11 cellular contexts compared by ENCODE assay signal in the genomic region with DNA sequence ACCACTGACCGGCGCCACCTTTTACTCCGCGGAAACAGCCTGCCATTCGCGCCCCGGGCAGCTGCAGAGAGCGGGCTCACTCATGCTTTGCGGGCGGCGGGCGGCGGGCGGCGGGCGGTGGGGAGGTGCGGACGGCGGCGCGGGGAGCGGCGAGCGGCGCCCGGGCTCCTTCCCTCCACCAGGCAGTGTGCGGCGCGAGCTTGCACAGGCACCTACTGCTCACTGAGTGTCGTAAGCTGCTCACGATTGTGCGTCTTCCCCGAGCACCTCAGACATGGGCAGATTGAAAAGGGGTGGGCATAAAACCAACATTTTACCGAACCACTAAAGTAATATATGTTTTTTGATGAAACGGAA. TPM values are rescaled to one million over a fixed set of nuclear protein-coding genes. Genes with fewer than 3 reads are reported as not detected.
DNase-seq lines count a peak whose midpoint lies in the region; ATAC-seq and TF ChIP-seq lines count a peak whose summit lies in the region.
"Had no signal": no experiment of that assay in that cellular context is flagged by ENCODE, and none has a peak within 500 bp of the region (broad histone marks: within the 10 kb centered on the region; RNA-seq: fewer than 3 reads in every experiment).

A gene with protein sequence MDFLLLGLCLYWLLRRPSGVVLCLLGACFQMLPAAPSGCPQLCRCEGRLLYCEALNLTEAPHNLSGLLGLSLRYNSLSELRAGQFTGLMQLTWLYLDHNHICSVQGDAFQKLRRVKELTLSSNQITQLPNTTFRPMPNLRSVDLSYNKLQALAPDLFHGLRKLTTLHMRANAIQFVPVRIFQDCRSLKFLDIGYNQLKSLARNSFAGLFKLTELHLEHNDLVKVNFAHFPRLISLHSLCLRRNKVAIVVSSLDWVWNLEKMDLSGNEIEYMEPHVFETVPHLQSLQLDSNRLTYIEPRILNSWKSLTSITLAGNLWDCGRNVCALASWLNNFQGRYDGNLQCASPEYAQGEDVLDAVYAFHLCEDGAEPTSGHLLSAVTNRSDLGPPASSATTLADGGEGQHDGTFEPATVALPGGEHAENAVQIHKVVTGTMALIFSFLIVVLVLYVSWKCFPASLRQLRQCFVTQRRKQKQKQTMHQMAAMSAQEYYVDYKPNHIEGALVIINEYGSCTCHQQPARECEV (minus strand): TSS at position 231 of the 357 bp plus-strand sequence. CDS start 933 bp downstream, outside the sequence.

- peak in 3 of 4 donors; percentile 44 to 72 (median 60) for ATAC-seq in heart left ventricle
- no peak for ATAC-seq in activated CD8-positive, alpha-beta memory T cell treated with anti-CD3 and anti-CD28 coated beads, Interleukin-2, amount 10 ng/mL, durations not matched to agents 7 days and 5 days
- no peak for ATAC-seq in GM19324 (IDR thresholded peaks at IDR 0.05; ENCODE audit: low FRiP score, unreplicated experiment)

- peaks cover 6% of the 10 kb centered on the region for H3K36me3 Mint-ChIP-seq in activated CD8-positive, alpha-beta memory T cell treated with anti-CD3 and anti-CD28 coated beads, Interleukin-2, amount 10 ng/mL, durations not matched to agents 7 days and 5 days

- H3K4me3 Mint-ChIP-seq in activated CD8-positive, alpha-beta memory T cell treated with anti-CD3 and anti-CD28 coated beads, Interleukin-2, amount 10 ng/mL, durations not matched to agents 7 days and 5 days, result no peak within 1 kb of the TSS

- no peaks in the 10 kb centered on the region for H3K4me1 Mint-ChIP-seq in activated CD8-positive, alpha-beta memory T cell treated with anti-CD3 and anti-CD28 coated beads, Interleukin-2, amount 10 ng/mL, durations not matched to agents 7 days and 5 days

- peak within 1 kb of the TSS; percentile 56 for H3K4me2 ChIP-seq in parathyroid adenoma (ENCODE audit: low read length)

- TF ChIP-seq POLR2A in heart left ventricle (IDR thresholded peaks at IDR 0.05), result no peak

- CTCF ChIA-PET in activated CD8-positive, alpha-beta memory T cell treated with anti-CD3 and anti-CD28 coated beads, Interleukin-2, amount 10 ng/mL, durations not matched to agents 7 days and 5 days (lab: Charles Lee), result no interaction called here

- H3K27me3 ChIP-seq in heart left ventricle (peaks cover 18 to 66% (median 45%) of the 10 kb centered on the region in 9 donors), parathyroid adenoma (ENCODE audit: control insufficient read depth, insufficient read depth, low read length) (no peaks in the 10 kb centered on the region)

- WGBS in heart left ventricle, 4 donors, result 1% methylated on average over 6 to 35 of the region's 35 CpGs

- peaks cover 41% of the 10 kb centered on the region for H3K27me3 Mint-ChIP-seq in activated CD8-positive, alpha-beta memory T cell treated with anti-CD3 and anti-CD28 coated beads, Interleukin-2, amount 10 ng/mL, durations not matched to agents 7 days and 5 days

- no peaks in the 10 kb centered on the region for H3K79me2 ChIP-seq in parathyroid adenoma

- peaks cover 0 to 17% (median 10%) of the 10 kb centered on the region in 12 donors for H3K4me1 ChIP-seq in heart left ventricle
- no peaks in the 10 kb centered on the region for H3K4me1 ChIP-seq in parathyroid adenoma
- H3K4me1 ChIP-seq: SJSA1 had no signal

- no peaks in the 10 kb centered on the region for H3K9me3 ChIP-seq in heart left ventricle
- H3K9me3 ChIP-seq in parathyroid adenoma (ENCODE audit: control insufficient read depth, low read length), result no peaks in the 10 kb centered on the region
- H3K9me3 ChIP-seq: SJSA1 had no signal

- intact Hi-C loops in heart left ventricle (cut with DNase I), result loop anchor here in 1 of 10 donors (10.0 kb wide), 1 partner anchor 230 kb away; no protein-coding TSS in a partner anchor

- no peak within 1 kb of the TSS for H3K27ac Mint-ChIP-seq in activated CD8-positive, alpha-beta memory T cell treated with anti-CD3 and anti-CD28 coated beads, Interleukin-2, amount 10 ng/mL, durations not matched to agents 7 days and 5 days

- TF ChIP-seq CTCF in heart left ventricle (IDR thresholded peaks at IDR 0.05) (peak in 1 of 12 donors; percentile 16), parathyroid adenoma (IDR thresholded peaks at IDR 0.05) (no peak)

- no peak within 1 kb of the TSS for H2AFZ ChIP-seq in parathyroid adenoma

- H3K36me3 ChIP-seq in heart left ventricle, result no peaks in the 10 kb centered on the region
- H3K36me3 ChIP-seq in parathyroid adenoma (ENCODE audit: control insufficient read depth, insufficient read depth, low read length), result no peaks in the 10 kb centered on the region
- H3K36me3 ChIP-seq: SJSA1 had no signal

- H3K9ac ChIP-seq in parathyroid adenoma, result no peak within 1 kb of the TSS

- DNase-seq in GM03348 (ENCODE audit: low spot score) (peak; percentile 20), SK-N-DZ (ENCODE audit: low spot score) (peak; percentile 60), heart left ventricle (peak in 2 of 5 donors; percentile 8 to 29), GDM1 (lab: John Stamatoyannopoulos, UW) (no peak)
- no peak for DNase-seq in activated CD8-positive, alpha-beta memory T cell treated with anti-CD3 and anti-CD28 coated beads, Interleukin-2, amount 10 ng/mL, durations not matched to agents 7 days and 5 days
- DNase-seq in stimulated activated CD4-positive, alpha-beta T cell treated with anti-CD3 and anti-CD28 coated beads, Interleukin-2, amount 100 ng/mL, for 24 hours, result no peak
- DNase-seq: activated naive CD4-positive, alpha-beta T cell treated with Interleukin-2 at 50 U/mL for 16 hours; stimulated activated CD4-positive, alpha-beta T cell treated with anti-CD3 and anti-CD28 coated beads, Interleukin-4, amount 100 ng/mL, for 4 hours had no signal

- H3K4me3 ChIP-seq in heart left ventricle (peak within 1 kb of the TSS; percentile 25 to 54 (median 44)), parathyroid adenoma (ENCODE audit: low read depth, low read length) (no peak within 1 kb of the TSS)
- H3K4me3 ChIP-seq: SJSA1 had no signal

- H3K27ac ChIP-seq in heart left ventricle (no peak within 1 kb of the TSS), parathyroid adenoma (no peak within 1 kb of the TSS)
- H3K27ac ChIP-seq: SJSA1 had no signal

- H3K9me3 Mint-ChIP-seq in activated CD8-positive, alpha-beta memory T cell treated with anti-CD3 and anti-CD28 coated beads, Interleukin-2, amount 10 ng/mL, durations not matched to agents 7 days and 5 days (ENCODE audit: low read depth), result peaks cover 3% of the 10 kb centered on the region

RNA-seq across cellular contexts. Expression of the gene that starts here (rescaled TPM):
- 4.8 and 5.8 TPM in 2 replicates for polyA plus RNA-seq in SK-N-DZ (2014; cell fraction: cytosol; rRNA removed)
- polyA plus RNA-seq in SK-N-DZ (2014; cell fraction: nucleus; rRNA removed), result 10.2 and 10.7 TPM in 2 replicates
- total RNA-seq in heart left ventricle, result under 1 TPM in 6 of 9 donors, not detected in 3; 0.09 to 0.93 (median 0.23) TPM
- under 1 TPM; 0.19 to 0.27 TPM for polyA plus RNA-seq in heart left ventricle
- total RNA-seq in activated CD8-positive, alpha-beta memory T cell treated with anti-CD3 and anti-CD28 coated beads, Interleukin-2, amount 10 ng/mL, durations not matched to agents 7 days and 5 days, result not detected
- total RNA-seq: SJSA1 had no signal

Comparison
In these comparisons a context has a peak if more than half of its experiments do, and no peak if none do; other contexts are left out.
1. Peak in ATAC-seq and H3K4me3 ChIP-seq in heart left ventricle; RNA of the gene not detected or under 1 TPM.
2. DNase-seq: peak in GM03348 (single experiment) and SK-N-DZ (single experiment); none in activated CD8-positive, alpha-beta memory T cell treated with anti-CD3 and anti-CD28 coated beads, Interleukin-2, amount 10 ng/mL, durations not matched to agents 7 days and 5 days (single experiment), GDM1 (single experiment) and stimulated activated CD4-positive, alpha-beta T cell treated with anti-CD3 and anti-CD28 coated beads, Interleukin-2, amount 100 ng/mL, for 24 hours (0 of 2).